ENCODE assay signal across 1 cellular context in the genomic region with DNA sequence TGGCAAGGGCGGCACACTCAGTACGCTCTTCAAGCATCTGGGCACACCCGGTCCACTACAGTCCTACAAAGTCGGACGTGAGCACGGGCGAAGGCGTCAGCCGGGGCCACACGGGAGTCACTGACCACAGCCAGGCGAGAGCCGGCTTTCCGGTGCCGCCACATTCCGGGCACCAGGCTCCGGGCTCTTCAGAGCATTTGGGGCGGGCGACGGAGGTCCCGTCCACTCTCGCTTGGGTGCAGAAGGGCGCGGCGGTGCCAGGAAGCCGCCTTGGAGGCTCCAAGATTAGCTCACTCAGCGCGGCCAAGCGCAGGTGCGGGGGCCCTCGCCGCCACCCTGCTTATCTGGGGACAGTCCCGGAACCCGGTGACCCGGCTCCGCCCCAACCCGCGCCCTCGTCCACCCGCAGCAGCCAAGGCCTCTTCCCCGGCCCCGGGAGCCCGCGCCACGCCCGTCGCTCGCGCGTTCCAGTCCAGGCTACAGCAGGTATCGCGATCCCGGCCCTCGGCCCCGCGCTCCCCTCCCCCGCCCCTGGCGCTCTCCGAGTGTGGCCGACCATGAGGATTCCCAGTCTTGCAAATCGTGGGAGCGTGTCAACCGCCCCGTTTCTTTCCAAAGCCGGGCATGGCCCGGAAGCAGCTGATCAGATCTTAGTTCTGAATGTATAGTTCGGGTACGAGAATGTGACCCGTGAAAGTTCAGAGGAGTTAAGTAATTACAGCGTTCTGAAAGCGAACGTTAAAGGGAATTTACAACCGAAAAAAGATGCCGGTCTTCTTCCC.
TF ChIP-seq lines count a peak whose summit lies in the region.

A gene (plus strand): TSS at position 127 of the 782 bp plus-strand sequence. CDS start 2,678 bp downstream, outside the sequence.

TF ChIP-seq in HepG2, 621 proteins besides CTCF, POLR2A, EP300 and RAD21 (continued from another document):
- TF ChIP-seq, protein P1, sequence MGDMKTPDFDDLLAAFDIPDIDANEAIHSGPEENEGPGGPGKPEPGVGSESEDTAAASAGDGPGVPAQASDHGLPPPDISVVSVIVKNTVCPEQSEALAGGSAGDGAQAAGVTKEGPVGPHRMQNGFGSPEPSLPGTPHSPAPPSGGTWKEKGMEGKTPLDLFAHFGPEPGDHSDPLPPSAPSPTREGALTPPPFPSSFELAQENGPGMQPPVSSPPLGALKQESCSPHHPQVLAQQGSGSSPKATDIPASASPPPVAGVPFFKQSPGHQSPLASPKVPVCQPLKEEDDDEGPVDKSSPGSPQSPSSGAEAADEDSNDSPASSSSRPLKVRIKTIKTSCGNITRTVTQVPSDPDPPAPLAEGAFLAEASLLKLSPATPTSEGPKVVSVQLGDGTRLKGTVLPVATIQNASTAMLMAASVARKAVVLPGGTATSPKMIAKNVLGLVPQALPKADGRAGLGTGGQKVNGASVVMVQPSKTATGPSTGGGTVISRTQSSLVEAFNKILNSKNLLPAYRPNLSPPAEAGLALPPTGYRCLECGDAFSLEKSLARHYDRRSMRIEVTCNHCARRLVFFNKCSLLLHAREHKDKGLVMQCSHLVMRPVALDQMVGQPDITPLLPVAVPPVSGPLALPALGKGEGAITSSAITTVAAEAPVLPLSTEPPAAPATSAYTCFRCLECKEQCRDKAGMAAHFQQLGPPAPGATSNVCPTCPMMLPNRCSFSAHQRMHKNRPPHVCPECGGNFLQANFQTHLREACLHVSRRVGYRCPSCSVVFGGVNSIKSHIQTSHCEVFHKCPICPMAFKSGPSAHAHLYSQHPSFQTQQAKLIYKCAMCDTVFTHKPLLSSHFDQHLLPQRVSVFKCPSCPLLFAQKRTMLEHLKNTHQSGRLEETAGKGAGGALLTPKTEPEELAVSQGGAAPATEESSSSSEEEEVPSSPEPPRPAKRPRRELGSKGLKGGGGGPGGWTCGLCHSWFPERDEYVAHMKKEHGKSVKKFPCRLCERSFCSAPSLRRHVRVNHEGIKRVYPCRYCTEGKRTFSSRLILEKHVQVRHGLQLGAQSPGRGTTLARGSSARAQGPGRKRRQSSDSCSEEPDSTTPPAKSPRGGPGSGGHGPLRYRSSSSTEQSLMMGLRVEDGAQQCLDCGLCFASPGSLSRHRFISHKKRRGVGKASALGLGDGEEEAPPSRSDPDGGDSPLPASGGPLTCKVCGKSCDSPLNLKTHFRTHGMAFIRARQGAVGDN (CRISPR knock-in tag; IDR thresholded peaks at IDR 0.05) = peak; percentile 74
- TF ChIP-seq PHF8 (CRISPR knock-in tag; IDR thresholded peaks at IDR 0.05) = peak; percentile 25; the same call in 1 of the 2 replicates
- peak; percentile 16 for TF ChIP-seq HNRNPLL (IDR thresholded peaks at IDR 0.05; ENCODE audit: low read depth, low read length, poor library complexity, severe bottlenecking)
- TF ChIP-seq SMAD3 (CRISPR knock-in tag; IDR thresholded peaks at IDR 0.05) = no peak
- TF ChIP-seq ISL2 (CRISPR knock-in tag; IDR thresholded peaks at IDR 0.05) = no peak
- TF ChIP-seq, protein P2, sequence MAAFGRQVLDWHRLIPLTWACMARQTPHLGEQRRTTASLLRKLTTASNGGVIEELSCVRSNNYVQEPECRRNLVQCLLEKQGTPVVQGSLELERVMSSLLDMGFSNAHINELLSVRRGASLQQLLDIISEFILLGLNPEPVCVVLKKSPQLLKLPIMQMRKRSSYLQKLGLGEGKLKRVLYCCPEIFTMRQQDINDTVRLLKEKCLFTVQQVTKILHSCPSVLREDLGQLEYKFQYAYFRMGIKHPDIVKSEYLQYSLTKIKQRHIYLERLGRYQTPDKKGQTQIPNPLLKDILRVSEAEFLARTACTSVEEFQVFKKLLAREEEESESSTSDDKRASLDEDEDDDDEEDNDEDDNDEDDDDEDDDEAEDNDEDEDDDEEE (CRISPR knock-in tag; IDR thresholded peaks at IDR 0.05) = no peak
- no peak for TF ChIP-seq ZNF549 (CRISPR knock-in tag; IDR thresholded peaks at IDR 0.05)
- TF ChIP-seq, protein P3, sequence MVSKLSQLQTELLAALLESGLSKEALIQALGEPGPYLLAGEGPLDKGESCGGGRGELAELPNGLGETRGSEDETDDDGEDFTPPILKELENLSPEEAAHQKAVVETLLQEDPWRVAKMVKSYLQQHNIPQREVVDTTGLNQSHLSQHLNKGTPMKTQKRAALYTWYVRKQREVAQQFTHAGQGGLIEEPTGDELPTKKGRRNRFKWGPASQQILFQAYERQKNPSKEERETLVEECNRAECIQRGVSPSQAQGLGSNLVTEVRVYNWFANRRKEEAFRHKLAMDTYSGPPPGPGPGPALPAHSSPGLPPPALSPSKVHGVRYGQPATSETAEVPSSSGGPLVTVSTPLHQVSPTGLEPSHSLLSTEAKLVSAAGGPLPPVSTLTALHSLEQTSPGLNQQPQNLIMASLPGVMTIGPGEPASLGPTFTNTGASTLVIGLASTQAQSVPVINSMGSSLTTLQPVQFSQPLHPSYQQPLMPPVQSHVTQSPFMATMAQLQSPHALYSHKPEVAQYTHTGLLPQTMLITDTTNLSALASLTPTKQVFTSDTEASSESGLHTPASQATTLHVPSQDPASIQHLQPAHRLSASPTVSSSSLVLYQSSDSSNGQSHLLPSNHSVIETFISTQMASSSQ (IDR thresholded peaks at IDR 0.05; ENCODE audit: low read depth) = no peak
- TF ChIP-seq, protein P3 (CRISPR knock-in tag; IDR thresholded peaks at IDR 0.05; ENCODE audit: borderline replicate concordance) = no peak
- TF ChIP-seq, protein P4, sequence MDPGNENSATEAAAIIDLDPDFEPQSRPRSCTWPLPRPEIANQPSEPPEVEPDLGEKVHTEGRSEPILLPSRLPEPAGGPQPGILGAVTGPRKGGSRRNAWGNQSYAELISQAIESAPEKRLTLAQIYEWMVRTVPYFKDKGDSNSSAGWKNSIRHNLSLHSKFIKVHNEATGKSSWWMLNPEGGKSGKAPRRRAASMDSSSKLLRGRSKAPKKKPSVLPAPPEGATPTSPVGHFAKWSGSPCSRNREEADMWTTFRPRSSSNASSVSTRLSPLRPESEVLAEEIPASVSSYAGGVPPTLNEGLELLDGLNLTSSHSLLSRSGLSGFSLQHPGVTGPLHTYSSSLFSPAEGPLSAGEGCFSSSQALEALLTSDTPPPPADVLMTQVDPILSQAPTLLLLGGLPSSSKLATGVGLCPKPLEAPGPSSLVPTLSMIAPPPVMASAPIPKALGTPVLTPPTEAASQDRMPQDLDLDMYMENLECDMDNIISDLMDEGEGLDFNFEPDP (CRISPR knock-in tag; conservative IDR thresholded peaks at IDR 0.05) = no peak
- TF ChIP-seq, protein P5, sequence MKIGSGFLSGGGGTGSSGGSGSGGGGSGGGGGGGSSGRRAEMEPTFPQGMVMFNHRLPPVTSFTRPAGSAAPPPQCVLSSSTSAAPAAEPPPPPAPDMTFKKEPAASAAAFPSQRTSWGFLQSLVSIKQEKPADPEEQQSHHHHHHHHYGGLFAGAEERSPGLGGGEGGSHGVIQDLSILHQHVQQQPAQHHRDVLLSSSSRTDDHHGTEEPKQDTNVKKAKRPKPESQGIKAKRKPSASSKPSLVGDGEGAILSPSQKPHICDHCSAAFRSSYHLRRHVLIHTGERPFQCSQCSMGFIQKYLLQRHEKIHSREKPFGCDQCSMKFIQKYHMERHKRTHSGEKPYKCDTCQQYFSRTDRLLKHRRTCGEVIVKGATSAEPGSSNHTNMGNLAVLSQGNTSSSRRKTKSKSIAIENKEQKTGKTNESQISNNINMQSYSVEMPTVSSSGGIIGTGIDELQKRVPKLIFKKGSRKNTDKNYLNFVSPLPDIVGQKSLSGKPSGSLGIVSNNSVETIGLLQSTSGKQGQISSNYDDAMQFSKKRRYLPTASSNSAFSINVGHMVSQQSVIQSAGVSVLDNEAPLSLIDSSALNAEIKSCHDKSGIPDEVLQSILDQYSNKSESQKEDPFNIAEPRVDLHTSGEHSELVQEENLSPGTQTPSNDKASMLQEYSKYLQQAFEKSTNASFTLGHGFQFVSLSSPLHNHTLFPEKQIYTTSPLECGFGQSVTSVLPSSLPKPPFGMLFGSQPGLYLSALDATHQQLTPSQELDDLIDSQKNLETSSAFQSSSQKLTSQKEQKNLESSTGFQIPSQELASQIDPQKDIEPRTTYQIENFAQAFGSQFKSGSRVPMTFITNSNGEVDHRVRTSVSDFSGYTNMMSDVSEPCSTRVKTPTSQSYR (CRISPR knock-in tag; IDR thresholded peaks at IDR 0.05; ENCODE audit: borderline replicate concordance) = peak; percentile 46; the same call in 1 of the 2 replicates
- no peak for TF ChIP-seq ELF1 (CRISPR knock-in tag; IDR thresholded peaks at IDR 0.05)
- TF ChIP-seq ATRX (CRISPR knock-in tag; IDR thresholded peaks at IDR 0.05; ENCODE audit: borderline replicate concordance) = no peak
- peak; percentile 86 for TF ChIP-seq CHD2 (IDR thresholded peaks at IDR 0.05; ENCODE audit: low read depth, low read length)
- TF ChIP-seq ZNF720 (CRISPR knock-in tag; IDR thresholded peaks at IDR 0.05) = no peak
- TF ChIP-seq, protein P6, sequence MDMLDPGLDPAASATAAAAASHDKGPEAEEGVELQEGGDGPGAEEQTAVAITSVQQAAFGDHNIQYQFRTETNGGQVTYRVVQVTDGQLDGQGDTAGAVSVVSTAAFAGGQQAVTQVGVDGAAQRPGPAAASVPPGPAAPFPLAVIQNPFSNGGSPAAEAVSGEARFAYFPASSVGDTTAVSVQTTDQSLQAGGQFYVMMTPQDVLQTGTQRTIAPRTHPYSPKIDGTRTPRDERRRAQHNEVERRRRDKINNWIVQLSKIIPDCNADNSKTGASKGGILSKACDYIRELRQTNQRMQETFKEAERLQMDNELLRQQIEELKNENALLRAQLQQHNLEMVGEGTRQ (IDR thresholded peaks at IDR 0.05; ENCODE audit: low read depth, low read length) = no peak
- TF ChIP-seq, protein P6 (CRISPR knock-in tag; IDR thresholded peaks at IDR 0.05; ENCODE audit: borderline replicate concordance) = no peak
